In the genomic region with DNA sequence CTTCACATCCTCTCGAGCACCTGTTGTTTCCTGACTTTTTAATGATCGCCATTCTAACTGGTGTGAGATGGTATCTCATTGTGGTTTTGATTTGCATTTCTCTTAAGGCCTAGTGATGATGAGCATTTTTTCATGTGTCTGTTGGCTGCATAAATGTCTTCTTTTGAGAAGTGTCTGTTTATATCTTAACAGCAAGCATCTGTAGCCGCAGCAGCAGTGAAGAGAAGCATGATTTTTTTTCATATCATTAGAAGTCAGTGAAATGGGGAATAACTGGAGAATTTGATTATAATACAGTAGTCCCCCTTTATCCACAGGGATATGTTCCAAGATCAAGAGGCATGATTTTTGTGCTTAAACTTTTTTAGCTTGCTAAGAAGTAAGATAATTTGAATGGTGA, we compare ENCODE assay signal across 8 cellular contexts. TPM values are rescaled to one million over a fixed set of nuclear protein-coding genes. Genes with fewer than 3 reads are reported as not detected.
A peak's percentile ranks its signal among the peaks of the same experiment; 100 is the strongest.
DNase-seq lines count a peak whose midpoint lies in the region; ATAC-seq, FAIRE-seq and TF ChIP-seq lines count a peak whose summit lies in the region.
"Not testable (repeated sequence)": the region's sequence is repeated elsewhere in the genome, so short reads cannot be mapped to it uniquely, and the experiment has no call there.

No MANE protein-coding gene starts in this region.

- not testable (repeated sequence) for H3K27me3 Mint-ChIP-seq in T-helper 1 cell treated with Interleukin-12 subunit alpha and Interleukin-12 subunit beta and Interleukin-4 antibody, amounts not matched to agents 30 μg/mL and 1 μg/mL, for 36 hours (ENCODE audit: low read depth); activated T-cell treated with anti-CD3 and anti-CD28 coated beads, Interleukin-2, amount 50 U/mL, for 24 hours; stimulated activated memory B cell treated with anti-CD40 and anti-IgM and Interleukin-4, amounts not matched to agents 10 μg/mL and 1 μg/mL and 100 μg/mL, for 72 hours

- not testable (repeated sequence) for TF ChIP-seq RAD21 in GM12878 (IDR thresholded peaks at IDR 0.05; ENCODE audit: insufficient read depth, low read depth, low read length)

- in situ Hi-C loops in GM12878 (cut with MboI), result not testable (repeated sequence)

- 6% methylated on average over 3 of the region's 3 CpGs for WGBS in GM12878 (ENCODE audit: insufficient coverage, insufficient replicate concordance, low lambda C conversion rate, missing lambda C conversion rate)

- H3K4me1 Mint-ChIP-seq in T-helper 1 cell treated with Interleukin-12 subunit alpha and Interleukin-12 subunit beta and Interleukin-4 antibody, amounts not matched to agents 30 μg/mL and 1 μg/mL, for 36 hours (ENCODE audit: low read depth), result peaks cover 33% of the 10 kb centered on the region
- peaks cover 62% of the 10 kb centered on the region for H3K4me1 Mint-ChIP-seq in activated T-cell treated with anti-CD3 and anti-CD28 coated beads, Interleukin-2, amount 50 U/mL, for 24 hours (ENCODE audit: low read depth)
- peaks cover 40% of the 10 kb centered on the region for H3K4me1 Mint-ChIP-seq in stimulated activated memory B cell treated with anti-CD40 and anti-IgM and Interleukin-4, amounts not matched to agents 10 μg/mL and 1 μg/mL and 100 μg/mL, for 72 hours

- H3K27ac Mint-ChIP-seq in T-helper 1 cell treated with Interleukin-12 subunit alpha and Interleukin-12 subunit beta and Interleukin-4 antibody, amounts not matched to agents 30 μg/mL and 1 μg/mL, for 36 hours, result peak overlapping the region; percentile 47
- peak overlapping the region; percentile 82 for H3K27ac Mint-ChIP-seq in activated T-cell treated with anti-CD3 and anti-CD28 coated beads, Interleukin-2, amount 50 U/mL, for 24 hours
- peak overlapping the region; percentile 70 for H3K27ac Mint-ChIP-seq in stimulated activated memory B cell treated with anti-CD40 and anti-IgM and Interleukin-4, amounts not matched to agents 10 μg/mL and 1 μg/mL and 100 μg/mL, for 72 hours

- H3K4me3 ChIP-seq in DND-41 (ENCODE audit: low read depth in 1 of 2, low read length in 2 of 2) (peak overlapping the region in 1 of 2 experiments; percentile 43; a peak in 2 of 4 replicates), GM12878 (0 out of 2 replicates have a peak overlapping the region, but pooled peaks have one; percentile 1)
- peak overlapping the region; percentile 33 for H3K4me3 ChIP-seq in Jurkat, Clone E6-1 (ENCODE audit: low read length)

- RAD21 ChIA-PET in GM12878 (lab: Charles Lee; ENCODE audit: unreplicated experiment), result interaction anchor here (0.6 to 2.0 kb wide), 4 partner anchors 27 to 179 kb away, joined by 3 to 16 read pairs (median 3); partner anchors contain the start of gene RAP1GDS1

- not testable (repeated sequence) for H3K9me3 ChIP-seq in DND-41 (ENCODE audit: insufficient read depth, low read length, severe bottlenecking); GM12878 (replicated peaks; ENCODE audit: control insufficient read depth, insufficient read depth, low read length)

- SMC1A ChIA-PET in GM12878 (lab: Charles Lee; ENCODE audit: uncharacterized antibody, unreplicated experiment), result interaction anchor here (1.2 to 1.7 kb wide), 3 partner anchors 10 to 40 kb away, joined by 3 to 5 read pairs (median 4); no protein-coding TSS in a partner anchor

- peak overlapping the region; percentile 56 for H3K4me3 Mint-ChIP-seq in T-helper 1 cell treated with Interleukin-12 subunit alpha and Interleukin-12 subunit beta and Interleukin-4 antibody, amounts not matched to agents 30 μg/mL and 1 μg/mL, for 36 hours
- H3K4me3 Mint-ChIP-seq in activated T-cell treated with anti-CD3 and anti-CD28 coated beads, Interleukin-2, amount 50 U/mL, for 24 hours, result not testable (repeated sequence)
- H3K4me3 Mint-ChIP-seq in stimulated activated memory B cell treated with anti-CD40 and anti-IgM and Interleukin-4, amounts not matched to agents 10 μg/mL and 1 μg/mL and 100 μg/mL, for 72 hours, result peak overlapping the region; percentile 21

- H3K36me3 Mint-ChIP-seq in T-helper 1 cell treated with Interleukin-12 subunit alpha and Interleukin-12 subunit beta and Interleukin-4 antibody, amounts not matched to agents 30 μg/mL and 1 μg/mL, for 36 hours (ENCODE audit: low read depth); activated T-cell treated with anti-CD3 and anti-CD28 coated beads, Interleukin-2, amount 50 U/mL, for 24 hours (ENCODE audit: low read depth); stimulated activated memory B cell treated with anti-CD40 and anti-IgM and Interleukin-4, amounts not matched to agents 10 μg/mL and 1 μg/mL and 100 μg/mL, for 72 hours: not testable (repeated sequence)

- ATAC-seq in DND-41 (ENCODE audit: insufficient read depth, low read depth), result peak; percentile 76
- peak; percentile 38 for ATAC-seq in GM19035 (IDR thresholded peaks at IDR 0.05; ENCODE audit: unreplicated experiment)
- peak; percentile 46 for ATAC-seq in HG02798 (IDR thresholded peaks at IDR 0.05; ENCODE audit: poor library complexity, unreplicated experiment)
- ATAC-seq in GM12878, result peak; percentile 72
- ATAC-seq in stimulated activated memory B cell treated with anti-CD40 and anti-IgM and Interleukin-4, amounts not matched to agents 10 μg/mL and 1 μg/mL and 100 μg/mL, for 72 hours, result not testable (repeated sequence)

- H3K27me3 ChIP-seq in DND-41 (ENCODE audit: insufficient read depth, low read length, poor library complexity); GM12878 (replicated peaks in 1 of 2; ENCODE audit: control insufficient read depth in 2 of 2, insufficient read depth in 2 of 2, low read length in 1 of 2): not testable (repeated sequence)

- not testable (repeated sequence) for TF ChIP-seq CTCF in DND-41 (IDR thresholded peaks at IDR 0.05; ENCODE audit: borderline replicate concordance, extremely low read depth, low read length, poor library complexity, severe bottlenecking); GM12878 (IDR thresholded peaks at IDR 0.05 in 2 of 3, conservative IDR thresholded peaks at IDR 0.05 in 1 of 3; ENCODE audit: control insufficient read depth in 2 of 3, extremely low read depth in 1 of 3, insufficient read depth in 1 of 3, low read depth in 3 of 3, low read length in 3 of 3)

- not testable (repeated sequence) for H3K36me3 ChIP-seq in DND-41 (ENCODE audit: insufficient read depth, low read length); GM12878 (ENCODE audit: control insufficient read depth in 2 of 2, insufficient read depth in 2 of 2, low read length in 1 of 2)

- TF ChIP-seq EP300 in GM12878 (IDR thresholded peaks at IDR 0.05; ENCODE audit: borderline replicate concordance in 1 of 2, control insufficient read depth in 1 of 2, low read depth in 2 of 2, low read length in 2 of 2), result not testable (repeated sequence)

- H3K9ac ChIP-seq in DND-41 (ENCODE audit: low read depth, low read length), result peak overlapping the region; percentile 62
- not testable (repeated sequence) for H3K9ac ChIP-seq in GM12878 (ENCODE audit: control insufficient read depth, insufficient read depth, low read length)

- POLR2A ChIA-PET in GM12878 (lab: Charles Lee), result interaction anchor here (0.6 to 1.9 kb wide), 2 partner anchors 27 to 598 kb away, joined by 4 to 12 read pairs; partner anchors contain the start of gene RAP1GDS1

- H3K4me2 ChIP-seq in DND-41 (ENCODE audit: insufficient read depth, low read length), result peak overlapping the region; percentile 73
- H3K4me2 ChIP-seq in GM12878 (ENCODE audit: control insufficient read depth, insufficient read depth), result peak overlapping the region; percentile 61; the same call in 1 of the 2 replicates

- peak; percentile 58 for DNase-seq in DND-41
- peak; percentile 73 for DNase-seq in Jurkat, Clone E6-1 (ENCODE audit: low read depth, low spot score)
- DNase-seq in activated T-cell treated with anti-CD3 and anti-CD28 coated beads, Interleukin-2, amount 50 U/mL, for 24 hours; GM12878 (ENCODE audit: low read depth, low spot score): not testable (repeated sequence)

- H3K79me2 ChIP-seq in DND-41 (ENCODE audit: insufficient read depth, low read length), result peaks cover 89% of the 10 kb centered on the region
- not testable (repeated sequence) for H3K79me2 ChIP-seq in GM12878 (ENCODE audit: control insufficient read depth, insufficient read depth, low read length)

- CTCF ChIA-PET in GM12878 (lab: Yijun Ruan, JAX), result not testable (repeated sequence)

- H3K27ac ChIP-seq in DND-41 (ENCODE audit: low read length), result peak overlapping the region; percentile 98
- H3K27ac ChIP-seq in GM12878 (ENCODE audit: control insufficient read depth, insufficient read depth), result 0 out of 2 replicates have a peak overlapping the region, but pooled peaks have one; percentile 15

- not testable (repeated sequence) for BruUV-seq in GM12878 (replicated peaks; lab: Mats Ljungman, UMichigan)

- peaks cover 84% of the 10 kb centered on the region for H3K4me1 ChIP-seq in DND-41 (ENCODE audit: insufficient read depth, low read length)
- H3K4me1 ChIP-seq in GM12878 (ENCODE audit: control insufficient read depth, insufficient read depth, low read length), result not testable (repeated sequence)

- not testable (repeated sequence) for TF ChIP-seq POLR2A in GM12878 (IDR thresholded peaks at IDR 0.05; ENCODE audit: low read depth, low read length)

- H3K9me3 Mint-ChIP-seq in T-helper 1 cell treated with Interleukin-12 subunit alpha and Interleukin-12 subunit beta and Interleukin-4 antibody, amounts not matched to agents 30 μg/mL and 1 μg/mL, for 36 hours; activated T-cell treated with anti-CD3 and anti-CD28 coated beads, Interleukin-2, amount 50 U/mL, for 24 hours; stimulated activated memory B cell treated with anti-CD40 and anti-IgM and Interleukin-4, amounts not matched to agents 10 μg/mL and 1 μg/mL and 100 μg/mL, for 72 hours: not testable (repeated sequence)

- FAIRE-seq in GM12878 (lab: Jason Lieb, UNC), result not testable (repeated sequence)

- H4K20me1 ChIP-seq in DND-41 (ENCODE audit: insufficient read depth, low read length); GM12878 (ENCODE audit: control insufficient read depth, insufficient read depth): not testable (repeated sequence)

- H2AFZ ChIP-seq in DND-41 (ENCODE audit: low read depth, low read length); GM12878 (ENCODE audit: control insufficient read depth, low read depth, low read length): not testable (repeated sequence)

- intact Hi-C loops in GM12878 (cut with micrococcal nuclease; ENCODE audit: unreplicated experiment), result not testable (repeated sequence)

RNA-seq across cellular contexts. Expression of gene RAP1GDS1, which starts 27.5 kb away (rescaled TPM):
- 107 TPM for polyA plus RNA-seq in Jurkat, Clone E6-1 (2012; ENCODE audit: insufficient read depth, insufficient read length)
- 29.5 and 30.1 TPM in 2 replicates for total RNA-seq in GM12878 (2013; cell fraction: nucleolus; rRNA removed)
- total RNA-seq in GM12878 (2014; rRNA removed) (16.7 and 20.8 TPM in 2 replicates), GM12878 (2014; rRNA removed; fragmentation: Illumina TruSeq; extraction: Trizol) (23.8 and 24.0 TPM in 2 replicates), GM12878 (2021) (22.5 and 23.0 TPM in 2 replicates)
- 7.7 TPM for polyA plus RNA-seq in GM12878 (2011; ENCODE audit: low read depth)
- polyA plus RNA-seq in GM12878 (2011; rRNA removed) (30.5 and 42.2 TPM in 2 replicates), GM12878 (2014; fragmentation: Illumina TruSeq; extraction: Trizol) (19.0 and 21.3 TPM in 2 replicates), GM12878 (2014; fragmentation: Nextera tagmentation; extraction: Ambion mirVana) (10 to 100 TPM; 12.0 to 13.2 TPM), GM12878 (2014; rRNA removed) (17.5 and 18.5 TPM in 2 replicates), GM12878 (2016; fragmentation: Nextera tagmentation; extraction: Ambion mirVana) (10 to 100 TPM; 25.3 to 26.5 TPM)
- polyA plus RNA-seq in GM12878 (2011; cell fraction: cytosol; rRNA removed), result 16.5 and 17.1 TPM in 2 replicates
- polyA plus RNA-seq in GM12878 (2011; cell fraction: nucleus; rRNA removed), result 15.7 and 17.2 TPM in 2 replicates
- 10.4 and 16.0 TPM in 2 replicates for polyA plus RNA-seq in GM12878 (2012)
- polyA minus RNA-seq in GM12878 (2011; rRNA and poly(A)+ RNA removed), result 36.7 and 56.3 TPM in 2 replicates
- 12.6 and 16.0 TPM in 2 replicates for polyA minus RNA-seq in GM12878 (2011; cell fraction: cytosol; rRNA and poly(A)+ RNA removed)
- polyA minus RNA-seq in GM12878 (2011; cell fraction: nucleus; rRNA and poly(A)+ RNA removed), result 23.7 and 48.8 TPM in 2 replicates
